Comparison of ENCODE assay signal across 9 cellular contexts in the genomic region with DNA sequence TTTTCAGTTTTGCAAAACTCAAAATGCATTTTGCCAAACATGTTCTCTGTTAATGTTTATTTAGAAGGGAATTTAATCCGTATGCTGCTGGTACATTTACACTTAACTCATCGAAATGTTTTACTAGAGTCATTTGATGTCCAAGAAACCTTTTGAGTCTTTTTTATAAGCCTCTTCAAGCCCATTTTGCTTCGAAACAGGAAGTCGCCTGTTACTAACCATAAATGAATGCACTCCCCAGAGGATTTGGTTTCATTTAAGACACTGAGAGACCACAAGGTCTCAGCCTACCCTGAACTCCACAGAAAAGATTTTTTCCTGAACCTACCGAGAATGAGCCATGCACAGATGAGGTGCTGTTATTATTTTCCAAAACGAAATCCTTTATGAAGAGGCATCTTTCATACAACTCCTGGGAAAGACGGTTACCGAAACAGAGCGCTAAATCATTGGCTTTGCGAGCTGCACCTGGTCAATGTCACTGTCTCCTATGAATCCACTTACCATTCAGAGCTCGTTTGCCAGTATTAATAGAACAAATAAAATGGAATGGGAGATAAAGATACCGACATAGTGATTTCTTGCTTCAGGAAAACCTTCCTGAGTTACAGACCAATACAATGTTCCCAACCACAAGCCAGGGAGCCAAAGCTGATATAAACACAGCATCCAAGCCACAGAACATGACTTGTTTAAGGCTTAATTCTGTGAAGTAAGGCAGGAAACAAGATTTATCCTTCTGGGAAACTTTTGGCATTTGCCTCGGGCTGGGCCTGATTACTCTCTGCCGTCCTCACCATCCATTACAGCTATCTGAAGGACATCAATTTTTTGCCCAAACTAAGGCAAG.
DNase-seq lines count a peak whose midpoint lies in the region; ATAC-seq and TF ChIP-seq lines count a peak whose summit lies in the region.
"Had no signal": no experiment of that assay in that cellular context is flagged by ENCODE, and none has a peak within 500 bp of the region (broad histone marks: within the 10 kb centered on the region; RNA-seq: fewer than 3 reads in every experiment).

No MANE protein-coding gene starts in this region.

- H3K27ac Mint-ChIP-seq in activated T-cell treated with anti-CD3 and anti-CD28 coated beads, Interleukin-2, amount 50 U/mL, for 72 hours: no peak overlapping the region
- H3K27ac Mint-ChIP-seq: activated naive CD8-positive, alpha-beta T cell had no signal

- H3K36me3 ChIP-seq in brain microvascular endothelial cell (replicated peaks) (no peaks in the 10 kb centered on the region), parathyroid adenoma (ENCODE audit: control insufficient read depth, insufficient read depth, low read length) (no peaks in the 10 kb centered on the region)

- ATAC-seq in GM19438 (IDR thresholded peaks at IDR 0.05; ENCODE audit: low read depth, unreplicated experiment) (peak; percentile 92), HG03565 (IDR thresholded peaks at IDR 0.05; ENCODE audit: unreplicated experiment) (peak; percentile 94), HG02571 (IDR thresholded peaks at IDR 0.05; ENCODE audit: unreplicated experiment) (no peak)
- no peak for ATAC-seq in activated T-cell treated with anti-CD3 and anti-CD28 coated beads, Interleukin-2, amount 50 U/mL, for 72 hours (replicated peaks in 1 of 2)

- no peaks in the 10 kb centered on the region for H3K36me3 Mint-ChIP-seq in activated T-cell treated with anti-CD3 and anti-CD28 coated beads, Interleukin-2, amount 50 U/mL, for 72 hours (ENCODE audit: insufficient read depth in 2 of 2)

- TF ChIP-seq CTCF in brain microvascular endothelial cell (IDR thresholded peaks at IDR 0.05; ENCODE audit: low read depth, low read length, missing control alignments): no peak
- TF ChIP-seq CTCF in parathyroid adenoma (IDR thresholded peaks at IDR 0.05): no peak

- in situ Hi-C loops in brain microvascular endothelial cell (cut with HindIII; ENCODE audit: low pct_ligation_motif_present, low sequenced_read_pairs): no loop called here

- H3K27me3 ChIP-seq in brain microvascular endothelial cell (replicated peaks) (no peaks in the 10 kb centered on the region), parathyroid adenoma (ENCODE audit: control insufficient read depth, insufficient read depth, low read length) (no peaks in the 10 kb centered on the region)

- H3K9ac ChIP-seq in parathyroid adenoma: no peak overlapping the region

- H3K4me3 ChIP-seq in brain microvascular endothelial cell (ENCODE audit: low read depth, low read length) (no peak overlapping the region), parathyroid adenoma (ENCODE audit: low read depth, low read length) (no peak overlapping the region)

- H3K4me3 Mint-ChIP-seq in activated T-cell treated with anti-CD3 and anti-CD28 coated beads, Interleukin-2, amount 50 U/mL, for 72 hours: no peak overlapping the region
- H3K4me3 Mint-ChIP-seq: activated naive CD8-positive, alpha-beta T cell had no signal

- DNase-seq in A172 (ENCODE audit: low spot score) (peak; percentile 83), brain microvascular endothelial cell (peak; percentile 82), NCI-H1930 (lab: John Stamatoyannopoulos, UW) (no peak)
- DNase-seq in activated T-cell treated with anti-CD3 and anti-CD28 coated beads, Interleukin-2, amount 50 U/mL, for 72 hours: no peak

- H3K27ac ChIP-seq in brain microvascular endothelial cell: peak overlapping the region; percentile 16
- H3K27ac ChIP-seq in parathyroid adenoma: peak overlapping the region; percentile 3

- no peak overlapping the region for H2AFZ ChIP-seq in parathyroid adenoma

- no peaks in the 10 kb centered on the region for H3K9me3 ChIP-seq in parathyroid adenoma (ENCODE audit: control insufficient read depth, low read length)

- H3K4me2 ChIP-seq in parathyroid adenoma (ENCODE audit: low read length): no peak overlapping the region

- no peaks in the 10 kb centered on the region for H3K27me3 Mint-ChIP-seq in activated T-cell treated with anti-CD3 and anti-CD28 coated beads, Interleukin-2, amount 50 U/mL, for 72 hours (ENCODE audit: low read depth)
- H3K27me3 Mint-ChIP-seq: activated naive CD8-positive, alpha-beta T cell had no signal

- no peaks in the 10 kb centered on the region for H3K4me1 ChIP-seq in parathyroid adenoma

- H3K9me3 Mint-ChIP-seq in activated T-cell treated with anti-CD3 and anti-CD28 coated beads, Interleukin-2, amount 50 U/mL, for 72 hours: peaks cover 0 to 3% of the 10 kb centered on the region in 2 donors

- H3K4me1 Mint-ChIP-seq in activated T-cell treated with anti-CD3 and anti-CD28 coated beads, Interleukin-2, amount 50 U/mL, for 72 hours (ENCODE audit: low read depth): no peaks in the 10 kb centered on the region

- H3K79me2 ChIP-seq in parathyroid adenoma: no peaks in the 10 kb centered on the region

Comparison
In these comparisons a context has a peak if more than half of its experiments do, and no peak if none do; other contexts are left out.
1. DNase-seq: peak in A172 (single experiment) and brain microvascular endothelial cell (single experiment); none in activated T-cell treated with anti-CD3 and anti-CD28 coated beads, Interleukin-2, amount 50 U/mL, for 72 hours (0 of 2) and NCI-H1930 (0 of 2).
2. ATAC-seq: peak in GM19438 (single experiment) and HG03565 (single experiment); none in activated T-cell treated with anti-CD3 and anti-CD28 coated beads, Interleukin-2, amount 50 U/mL, for 72 hours (0 of 2) and HG02571 (single experiment).